1 cellular context compared by ENCODE assay signal in genomic region chr16:87389245-87389644, GRCh38.
TF ChIP-seq lines count a peak whose summit lies in the region.

No MANE protein-coding gene starts in this region.

TF ChIP-seq in HepG2, 621 proteins besides CTCF, POLR2A, EP300 and RAD21 (continued from another document and continues in another):
- TF ChIP-seq ARID3A (IDR thresholded peaks at IDR 0.05; ENCODE audit: low read depth, low read length) (peak; percentile 76; the same call in 1 of the 2 replicates), ZNF713 (CRISPR knock-in tag; IDR thresholded peaks at IDR 0.05) (no peak), KLF16 (CRISPR knock-in tag; IDR thresholded peaks at IDR 0.05) (peak in 1 of 2 experiments; percentile 32; a peak in 1 of 4 replicates), SATB2 (CRISPR knock-in tag; IDR thresholded peaks at IDR 0.05) (0 out of 2 replicates have a peak, but pooled peaks have one; percentile 22), SALL1 (CRISPR knock-in tag; IDR thresholded peaks at IDR 0.05) (peak; percentile 55; the same call in 1 of the 2 replicates), TEAD3 (CRISPR knock-in tag; optimal IDR thresholded peaks at IDR 0.05; ENCODE audit: borderline replicate concordance) (peak; percentile 63), ZNF775 (CRISPR knock-in tag; IDR thresholded peaks at IDR 0.05; ENCODE audit: borderline replicate concordance) (no peak), CEBPG (CRISPR knock-in tag; IDR thresholded peaks at IDR 0.05) (peak; percentile 42; the same call in 1 of the 2 replicates), ZNF264 (CRISPR knock-in tag; IDR thresholded peaks at IDR 0.05) (0 out of 2 replicates have a peak, but pooled peaks have one; percentile 59), ZNF569 (CRISPR knock-in tag; IDR thresholded peaks at IDR 0.05; ENCODE audit: borderline replicate concordance) (no peak), FOXP4 (CRISPR knock-in tag; IDR thresholded peaks at IDR 0.05) (peak; percentile 38; the same call in 1 of the 2 replicates), MBNL3 (CRISPR knock-in tag; conservative IDR thresholded peaks at IDR 0.05) (no peak), ZNF20 (CRISPR knock-in tag; IDR thresholded peaks at IDR 0.05) (no peak), CEBPZ (IDR thresholded peaks at IDR 0.05; ENCODE audit: low read length) (no peak), NR2F6 (IDR thresholded peaks at IDR 0.05) (no peak), NR2F6 (CRISPR knock-in tag; IDR thresholded peaks at IDR 0.05) (peak; percentile 38; the same call in 1 of the 2 replicates), PITX1 (CRISPR knock-in tag; IDR thresholded peaks at IDR 0.05) (no peak), KDM1A (CRISPR knock-in tag; IDR thresholded peaks at IDR 0.05) (no peak), IRF2 (CRISPR knock-in tag; IDR thresholded peaks at IDR 0.05) (peak; percentile 24; the same call in 1 of the 2 replicates), ZBTB21 (CRISPR knock-in tag; IDR thresholded peaks at IDR 0.05) (0 out of 2 replicates have a peak, but pooled peaks have one; percentile 34), KAT7 (CRISPR knock-in tag; IDR thresholded peaks at IDR 0.05; ENCODE audit: borderline replicate concordance) (0 out of 2 replicates have a peak, but pooled peaks have one; percentile 4), PBX2 (CRISPR knock-in tag; IDR thresholded peaks at IDR 0.05) (no peak), FOXK1 (CRISPR knock-in tag; IDR thresholded peaks at IDR 0.05; ENCODE audit: borderline replicate concordance, low read depth) (peak; percentile 47; the same call in 1 of the 2 replicates), KLF6 (CRISPR knock-in tag; IDR thresholded peaks at IDR 0.05) (no peak; the same call in none of the 2 replicates), ASH2L (IDR thresholded peaks at IDR 0.05; ENCODE audit: insufficient read length, low read depth, low read length) (peak; percentile 66), ZBTB37 (CRISPR knock-in tag; IDR thresholded peaks at IDR 0.05) (peak; percentile 91), FOXA3 (CRISPR knock-in tag; IDR thresholded peaks at IDR 0.05) (peak; percentile 8; the same call in 1 of the 2 replicates), MED1 (CRISPR knock-in tag; IDR thresholded peaks at IDR 0.05) (peak; percentile 78), ZBED4 (CRISPR knock-in tag; IDR thresholded peaks at IDR 0.05; ENCODE audit: borderline replicate concordance) (peak; percentile 42; the same call in 1 of the 2 replicates), GABPA (IDR thresholded peaks at IDR 0.05; ENCODE audit: low read depth, low read length) (no peak), GABPA (CRISPR knock-in tag; IDR thresholded peaks at IDR 0.05; ENCODE audit: low read depth) (peak; percentile 49; the same call in 1 of the 2 replicates), ZNF850 (CRISPR knock-in tag; conservative IDR thresholded peaks at IDR 0.05) (no peak), ZNF800 (CRISPR knock-in tag; IDR thresholded peaks at IDR 0.05) (0 out of 2 replicates have a peak, but pooled peaks have one; percentile 48), CEBPB (IDR thresholded peaks at IDR 0.05; ENCODE audit: borderline replicate concordance, low read depth, low read length) (peak; percentile 57; the same call in 1 of the 2 replicates), BHLHE40 (IDR thresholded peaks at IDR 0.05; ENCODE audit: low read length) (peak; percentile 21; the same call in 1 of the 2 replicates), SIX4 (CRISPR knock-in tag; IDR thresholded peaks at IDR 0.05) (no peak), ZNF496 (CRISPR knock-in tag; IDR thresholded peaks at IDR 0.05; ENCODE audit: insufficient replicate concordance) (no peak), ZNF281 (CRISPR knock-in tag; IDR thresholded peaks at IDR 0.05; ENCODE audit: borderline replicate concordance) (peak; percentile 93), RFXAP (CRISPR knock-in tag; IDR thresholded peaks at IDR 0.05; ENCODE audit: borderline replicate concordance) (no peak)
